ENCODE assay signal across 9 cellular contexts in the genomic region with DNA sequence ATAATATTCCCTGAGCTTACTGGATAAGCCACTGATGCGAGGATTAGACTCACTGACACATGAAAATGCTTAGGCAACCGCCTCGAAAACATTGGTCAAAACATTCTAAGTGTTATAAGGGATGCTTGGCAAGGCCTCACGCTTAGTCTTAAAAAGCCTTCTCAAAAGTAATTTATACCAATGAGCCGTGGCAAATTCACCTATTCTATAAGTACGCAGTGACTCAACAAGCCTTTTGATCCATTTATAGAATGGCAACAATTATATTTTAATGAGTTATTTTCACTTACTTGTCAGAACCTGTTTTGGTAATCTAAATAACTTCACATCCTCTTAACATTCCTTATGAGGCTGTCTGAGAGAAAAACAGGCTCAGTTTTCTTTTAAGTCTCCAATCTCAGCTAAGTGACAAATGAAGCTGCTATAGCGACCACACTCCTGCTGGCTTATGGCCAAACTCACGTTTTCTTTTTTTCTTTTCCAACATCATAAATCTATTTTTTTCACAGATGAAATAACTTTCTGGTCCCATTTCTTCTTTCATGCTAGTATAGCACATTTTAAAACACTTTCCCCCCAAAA.
DNase-seq lines count a peak whose midpoint lies in the region; TF ChIP-seq lines count a peak whose summit lies in the region.
"Had no signal": no experiment of that assay in that cellular context is flagged by ENCODE, and none has a peak within 500 bp of the region (broad histone marks: within the 10 kb centered on the region; RNA-seq: fewer than 3 reads in every experiment).

No MANE protein-coding gene starts in this region.

- peaks cover 35% of the 10 kb centered on the region for H3K4me1 ChIP-seq in smooth muscle cell (ENCODE audit: low read depth)

- peaks cover 3% of the 10 kb centered on the region for H3K27me3 Mint-ChIP-seq in T-helper 1 cell treated with Interleukin-12 subunit alpha and Interleukin-12 subunit beta and Interleukin-4 antibody, amounts not matched to agents 30 μg/mL and 1 μg/mL, for 36 hours (ENCODE audit: low read depth)

- peak overlapping the region; percentile 86 for H3K4me3 Mint-ChIP-seq in T-helper 1 cell treated with Interleukin-12 subunit alpha and Interleukin-12 subunit beta and Interleukin-4 antibody, amounts not matched to agents 30 μg/mL and 1 μg/mL, for 36 hours

- intact Hi-C loops in lower leg skin (cut with DNase I; ENCODE audit: low total_unique reads) = no loop called here

- peak overlapping the region; percentile 7 for H3K27ac ChIP-seq in smooth muscle cell (ENCODE audit: low read depth)

- H3K9me3 ChIP-seq in smooth muscle cell (replicated peaks; ENCODE audit: low read depth) = no peaks in the 10 kb centered on the region

- no peak for TF ChIP-seq CTCF in smooth muscle cell (IDR thresholded peaks at IDR 0.05; ENCODE audit: borderline replicate concordance, insufficient read depth, poor library complexity, severe bottlenecking)
- TF ChIP-seq CTCF in lower leg skin (IDR thresholded peaks at IDR 0.05) = no peak

- no peak for TF ChIP-seq POLR2A in lower leg skin (IDR thresholded peaks at IDR 0.05)

- peak; percentile 12 for DNase-seq in NCI-H146 (lab: John Stamatoyannopoulos, UW)
- no peak for DNase-seq in NCI-H146 treated with DMSO at 0.1 percent for 48 hours (lab: John Stamatoyannopoulos, UW; ENCODE audit: unreplicated experiment)
- DNase-seq in glomerular visceral epithelial cell (ENCODE audit: extremely low spot score) = peak; percentile 25
- DNase-seq in smooth muscle cell (lab: John Stamatoyannopoulos, UW; ENCODE audit: unreplicated experiment) = no peak
- no peak for DNase-seq in superior temporal gyrus (ENCODE audit: extremely low spot score)
- no peak for DNase-seq in COR-L47 (lab: John Stamatoyannopoulos, UW)
- DNase-seq in lower leg skin (ENCODE audit: low spot score in 2 of 2) = no peak
- DNase-seq: trophoblast cell had no signal

- no peaks in the 10 kb centered on the region for H3K9me3 Mint-ChIP-seq in T-helper 1 cell treated with Interleukin-12 subunit alpha and Interleukin-12 subunit beta and Interleukin-4 antibody, amounts not matched to agents 30 μg/mL and 1 μg/mL, for 36 hours

- 48% methylated on average over 8 of the region's 8 CpGs for WGBS in smooth muscle cell (ENCODE audit: low lambda C conversion rate)
- 23 to 26% methylated on average over 8 of the region's 8 CpGs for WGBS in lower leg skin, 2 donors

- H3K36me3 ChIP-seq in smooth muscle cell (ENCODE audit: low read depth) = no peaks in the 10 kb centered on the region

- H3F3A ChIP-seq in smooth muscle cell (ENCODE audit: low read depth) = no peaks in the 10 kb centered on the region

- peaks cover 62% of the 10 kb centered on the region for H3K4me1 Mint-ChIP-seq in T-helper 1 cell treated with Interleukin-12 subunit alpha and Interleukin-12 subunit beta and Interleukin-4 antibody, amounts not matched to agents 30 μg/mL and 1 μg/mL, for 36 hours (ENCODE audit: low read depth)

- no peak overlapping the region for H2AFZ ChIP-seq in smooth muscle cell (ENCODE audit: low read depth)

- H3K27me3 ChIP-seq in smooth muscle cell (ENCODE audit: low read depth) = no peaks in the 10 kb centered on the region

- no peaks in the 10 kb centered on the region for H3K79me2 ChIP-seq in smooth muscle cell (ENCODE audit: low read depth)

- peak overlapping the region; percentile 20 for H3K9ac ChIP-seq in smooth muscle cell (ENCODE audit: low read depth)

- peak overlapping the region; percentile 94 for H3K27ac Mint-ChIP-seq in T-helper 1 cell treated with Interleukin-12 subunit alpha and Interleukin-12 subunit beta and Interleukin-4 antibody, amounts not matched to agents 30 μg/mL and 1 μg/mL, for 36 hours

- peaks cover 18% of the 10 kb centered on the region for H3K36me3 Mint-ChIP-seq in T-helper 1 cell treated with Interleukin-12 subunit alpha and Interleukin-12 subunit beta and Interleukin-4 antibody, amounts not matched to agents 30 μg/mL and 1 μg/mL, for 36 hours (ENCODE audit: low read depth)

- H3K4me3 ChIP-seq in smooth muscle cell = peak overlapping the region; percentile 43
- no peak overlapping the region for H3K4me3 ChIP-seq in lower leg skin (ENCODE audit: low read depth, poor library complexity, severe bottlenecking)

- no peaks in the 10 kb centered on the region for H4K20me1 ChIP-seq in smooth muscle cell (ENCODE audit: low read depth)

- peak overlapping the region; percentile 83 for H3K4me2 ChIP-seq in smooth muscle cell

Comparison
In these comparisons a context has a peak if more than half of its experiments do, and no peak if none do; other contexts are left out.
1. DNase-seq: peak in NCI-H146 (single experiment) and glomerular visceral epithelial cell (single experiment); none in NCI-H146 treated with DMSO at 0.1 percent for 48 hours (single experiment), smooth muscle cell (single experiment), superior temporal gyrus (single experiment), COR-L47 (single experiment) and lower leg skin (0 of 2).